ENCODE assay signal across 3 cellular contexts in genomic region chr5:128635379-128635778, GRCh38.
TF ChIP-seq lines count a peak whose summit lies in the region.

No MANE protein-coding gene starts in this region.

TF ChIP-seq in liver, 16 proteins besides CTCF, POLR2A, EP300 and RAD21:
- TF ChIP-seq MAX (IDR thresholded peaks at IDR 0.05): no peak
- TF ChIP-seq GABPA (IDR thresholded peaks at IDR 0.05 in 1 of 2, conservative IDR thresholded peaks at IDR 0.05 in 1 of 2): no peak
- TF ChIP-seq TAF1 (conservative IDR thresholded peaks at IDR 0.05): no peak
- peak; percentile 14 to 58 for TF ChIP-seq HNF4A (conservative IDR thresholded peaks at IDR 0.05)

TF ChIP-seq in HepG2, 621 proteins besides CTCF, POLR2A, EP300 and RAD21:
- no peak for TF ChIP-seq GABPA (IDR thresholded peaks at IDR 0.05; ENCODE audit: low read depth, low read length)
- no peak for TF ChIP-seq GABPA (CRISPR knock-in tag; IDR thresholded peaks at IDR 0.05; ENCODE audit: low read depth)
- no peak for TF ChIP-seq SKI (IDR thresholded peaks at IDR 0.05; ENCODE audit: partially characterized antibody)

TF ChIP-seq in IMR-90, 13 proteins besides CTCF, POLR2A, EP300 and RAD21:
- TF ChIP-seq BHLHE40 (IDR thresholded peaks at IDR 0.05; ENCODE audit: low read depth, low read length) (no peak), SMC3 (IDR thresholded peaks at IDR 0.05; ENCODE audit: low read depth, low read length) (no peak), CHD1 (IDR thresholded peaks at IDR 0.05; ENCODE audit: low read depth, low read length) (no peak), RCOR1 (IDR thresholded peaks at IDR 0.05; ENCODE audit: insufficient replicate concordance, low read length) (no peak), MXI1 (IDR thresholded peaks at IDR 0.05; ENCODE audit: borderline replicate concordance, low read depth, low read length) (no peak), MAFK (IDR thresholded peaks at IDR 0.05; ENCODE audit: low read depth, low read length) (no peak), RFX5 (IDR thresholded peaks at IDR 0.05; ENCODE audit: low read depth, low read length) (no peak), NFE2L2 (IDR thresholded peaks at IDR 0.05; ENCODE audit: low read depth, low read length) (no peak), CEBPB (IDR thresholded peaks at IDR 0.05; ENCODE audit: low read depth, low read length) (no peak), USF2 (IDR thresholded peaks at IDR 0.05; ENCODE audit: low read depth, low read length) (no peak)
